Comparison of ENCODE assay signal across 29 cellular contexts in genomic region chr13:58795715-58796114, GRCh38.
"Had no signal": no experiment of that assay in that cellular context is flagged by ENCODE, and none has a peak within 500 bp of the region (broad histone marks: within the 10 kb centered on the region; RNA-seq: fewer than 3 reads in every experiment).

No MANE protein-coding gene starts in this region.

- H3K27me3 Mint-ChIP-seq: dendritic cell treated with granulocyte-macrophage colony-stimulating factor and Interleukin-4, amounts not matched to agents 40 ng/mL and 50 ng/mL, for 4 days; effector memory CD8-positive, alpha-beta T cell had no signal

- H3K36me3 ChIP-seq: colonic mucosa, esophagus muscularis mucosa, esophagus squamous epithelium, gastrocnemius medialis, gastroesophageal sphincter, heart left ventricle, heart right ventricle had no signal

- H3K4me3 ChIP-seq: colonic mucosa, coronary artery, dorsolateral prefrontal cortex, esophagus muscularis mucosa, esophagus squamous epithelium, gastrocnemius medialis, gastroesophageal sphincter, heart left ventricle, heart right ventricle, hepatocyte had no signal

- ATAC-seq: effector memory CD8-positive, alpha-beta T cell; esophagus mucosa; foreskin keratinocyte; gastrocnemius medialis; gastroesophageal sphincter; heart left ventricle; heart right ventricle had no signal

- H3K4me2 ChIP-seq: hepatocyte had no signal

- H3K27ac Mint-ChIP-seq: dendritic cell treated with granulocyte-macrophage colony-stimulating factor and Interleukin-4, amounts not matched to agents 40 ng/mL and 50 ng/mL, for 4 days; effector memory CD8-positive, alpha-beta T cell; endodermal cell had no signal

- DNase-seq: colonic mucosa; cortex of kidney; dermis blood vessel endothelial cell; dorsolateral prefrontal cortex; effector CD4-positive, alpha-beta T cell; effector CD8-positive, alpha-beta T cell; effector memory CD4-positive, alpha-beta T cell; effector memory CD8-positive, alpha-beta T cell; endodermal cell; erythroblast; esophagus squamous epithelium; foreskin fibroblast; foreskin keratinocyte; foreskin melanocyte; gastrocnemius medialis; glutamatergic neuron; head of caudate nucleus; heart left ventricle; heart right ventricle had no signal

- FAIRE-seq: endometrium, endothelial cell of umbilical vein, frontal cortex had no signal

- H3K4me1 Mint-ChIP-seq: endodermal cell had no signal

- H3K4me3 Mint-ChIP-seq: dendritic cell treated with granulocyte-macrophage colony-stimulating factor and Interleukin-4, amounts not matched to agents 40 ng/mL and 50 ng/mL, for 4 days; effector memory CD8-positive, alpha-beta T cell; endodermal cell had no signal

- H3K27ac ChIP-seq: colonic mucosa, coronary artery, dorsolateral prefrontal cortex, epithelial cell of prostate, esophagus muscularis mucosa, esophagus squamous epithelium, foreskin keratinocyte, gastrocnemius medialis, gastroesophageal sphincter, heart left ventricle, heart right ventricle, hepatocyte had no signal

- H3K4me1 ChIP-seq: colonic mucosa, esophagus muscularis mucosa, esophagus squamous epithelium, foreskin keratinocyte, gastrocnemius medialis, gastroesophageal sphincter, heart left ventricle had no signal

- H3K27me3 ChIP-seq: colonic mucosa, dorsolateral prefrontal cortex, esophagus muscularis mucosa, esophagus squamous epithelium, foreskin keratinocyte, gastrocnemius medialis, gastroesophageal sphincter, heart left ventricle, heart right ventricle, hepatocyte had no signal

- H3K9me3 ChIP-seq: colonic mucosa, esophagus muscularis mucosa, esophagus squamous epithelium, gastrocnemius medialis, gastroesophageal sphincter, heart right ventricle had no signal

- H3K9me3 Mint-ChIP-seq: dendritic cell treated with granulocyte-macrophage colony-stimulating factor and Interleukin-4, amounts not matched to agents 40 ng/mL and 50 ng/mL, for 4 days; endodermal cell had no signal

- H2AFZ ChIP-seq: hepatocyte had no signal

- H3K79me2 ChIP-seq: hepatocyte had no signal
